ENCODE assay signal across 10 cellular contexts in genomic region chr13:40187324-40187795, GRCh38.
DNase-seq lines count a peak whose midpoint lies in the region; ATAC-seq and TF ChIP-seq lines count a peak whose summit lies in the region.
"Had no signal": no experiment of that assay in that cellular context is flagged by ENCODE, and none has a peak within 500 bp of the region (broad histone marks: within the 10 kb centered on the region; RNA-seq: fewer than 3 reads in every experiment).

No MANE protein-coding gene starts in this region.

- H3K4me1 Mint-ChIP-seq in T-helper 17 cell = peaks cover 69% of the 10 kb centered on the region
- H3K4me1 Mint-ChIP-seq in immature natural killer cell = peaks cover 41 to 49% of the 10 kb centered on the region in 2 donors
- peaks cover 91% of the 10 kb centered on the region for H3K4me1 Mint-ChIP-seq in stimulated activated naive CD8-positive, alpha-beta T cell treated with anti-CD3 and anti-CD28 coated beads, Interleukin-15, amount 100 ng/mL, for 72 hours

- H3K27me3 Mint-ChIP-seq in T-helper 17 cell = no peaks in the 10 kb centered on the region
- peaks cover 0 to 7% (median 4%) of the 10 kb centered on the region in 3 donors for H3K27me3 Mint-ChIP-seq in immature natural killer cell (ENCODE audit: low read depth in 3 of 3)
- H3K27me3 Mint-ChIP-seq in stimulated activated naive CD8-positive, alpha-beta T cell treated with anti-CD3 and anti-CD28 coated beads, Interleukin-15, amount 100 ng/mL, for 72 hours = no peaks in the 10 kb centered on the region

- no peak for TF ChIP-seq CTCF in GM13976 (IDR thresholded peaks at IDR 0.05; ENCODE audit: borderline replicate concordance, control extremely low read depth, extremely low read depth, insufficient read depth, missing control alignments)

- H3K9me3 Mint-ChIP-seq in immature natural killer cell = no peaks in the 10 kb centered on the region
- no peaks in the 10 kb centered on the region for H3K9me3 Mint-ChIP-seq in stimulated activated naive CD8-positive, alpha-beta T cell treated with anti-CD3 and anti-CD28 coated beads, Interleukin-15, amount 100 ng/mL, for 72 hours

- H3K27ac Mint-ChIP-seq in T-helper 17 cell = peak overlapping the region; percentile 98
- H3K27ac Mint-ChIP-seq in immature natural killer cell = peak overlapping the region in 2 of 6 donors; percentile 43 to 60
- H3K27ac Mint-ChIP-seq in stimulated activated naive CD8-positive, alpha-beta T cell treated with anti-CD3 and anti-CD28 coated beads, Interleukin-15, amount 100 ng/mL, for 72 hours = peak overlapping the region; percentile 93 to 95

- ATAC-seq in T-helper 17 cell = peak; percentile 82
- peak; percentile 81 for ATAC-seq in stimulated activated naive CD8-positive, alpha-beta T cell treated with anti-CD3 and anti-CD28 coated beads, Interleukin-15, amount 100 ng/mL, for 72 hours
- no peak for ATAC-seq in GM18511 (IDR thresholded peaks at IDR 0.05; ENCODE audit: unreplicated experiment)
- no peak for ATAC-seq in GM21576 (IDR thresholded peaks at IDR 0.05; ENCODE audit: unreplicated experiment)

- DNase-seq in T-helper 17 cell (peak; percentile 30 to 58 (median 37)), immature natural killer cell (peak; percentile 32 to 55 (median 51)), NCI-H446 treated with DMSO at 0.1 percent for 48 hours (lab: John Stamatoyannopoulos, UW) (no peak), GM13976 (ENCODE audit: low spot score) (no peak)
- DNase-seq in activated T-cell treated with anti-CD3 and anti-CD28 coated beads, Interleukin-2, amount 50 U/mL, for 48 hours = peak; percentile 66 to 68
- peak; percentile 75 for DNase-seq in stimulated activated naive CD8-positive, alpha-beta T cell treated with anti-CD3 and anti-CD28 coated beads, Interleukin-15, amount 100 ng/mL, for 72 hours
- DNase-seq: GM23248, hippocampal formation had no signal

- H3K4me3 Mint-ChIP-seq in T-helper 17 cell = peak overlapping the region; percentile 88
- H3K4me3 Mint-ChIP-seq in immature natural killer cell = peak overlapping the region; percentile 49 to 70 (median 59)
- H3K4me3 Mint-ChIP-seq in stimulated activated naive CD8-positive, alpha-beta T cell treated with anti-CD3 and anti-CD28 coated beads, Interleukin-15, amount 100 ng/mL, for 72 hours = peak overlapping the region; percentile 81 to 91

- in situ Hi-C loops in GM13976 (cut with MboI; ENCODE audit: low sequenced_read_pairs, unreplicated experiment) = no loop called here

- H3K9me3 ChIP-seq in T-helper 17 cell (ENCODE audit: control insufficient read depth, low read length, poor library complexity, severe bottlenecking) = no peaks in the 10 kb centered on the region

- no peaks in the 10 kb centered on the region for H3K36me3 Mint-ChIP-seq in T-helper 17 cell (ENCODE audit: low read depth)
- H3K36me3 Mint-ChIP-seq in immature natural killer cell = no peaks in the 10 kb centered on the region

Comparison
In these comparisons a context has a peak if more than half of its experiments do, and no peak if none do; other contexts are left out.
1. ATAC-seq: peak in T-helper 17 cell (single experiment) and stimulated activated naive CD8-positive, alpha-beta T cell treated with anti-CD3 and anti-CD28 coated beads, Interleukin-15, amount 100 ng/mL, for 72 hours (single experiment); none in GM18511 (single experiment) and GM21576 (single experiment).
2. DNase-seq: peak in T-helper 17 cell (3 of 3), activated T-cell treated with anti-CD3 and anti-CD28 coated beads, Interleukin-2, amount 50 U/mL, for 48 hours (2 of 2), immature natural killer cell (3 of 3) and stimulated activated naive CD8-positive, alpha-beta T cell treated with anti-CD3 and anti-CD28 coated beads, Interleukin-15, amount 100 ng/mL, for 72 hours (2 of 2); none in NCI-H446 treated with DMSO at 0.1 percent for 48 hours (single experiment) and GM13976 (single experiment).
3. Peak in every context shown above with its lines, with median percentiles within 50 percentile points of each other: H3K4me3 Mint-ChIP-seq.